Comparison of ENCODE assay signal across 9 cellular contexts in genomic region chr19:49767967-49768581, GRCh38. TPM values are rescaled to one million over a fixed set of nuclear protein-coding genes. Genes with fewer than 3 reads are reported as not detected.
DNase-seq lines count a peak whose midpoint lies in the region; ATAC-seq, FAIRE-seq and TF ChIP-seq lines count a peak whose summit lies in the region.
"Had no signal": no experiment of that assay in that cellular context is flagged by ENCODE, and none has a peak within 500 bp of the region (broad histone marks: within the 10 kb centered on the region; RNA-seq: fewer than 3 reads in every experiment).

No MANE protein-coding gene starts in this region.

- H3K4me1 ChIP-seq in NT2/D1 (ENCODE audit: insufficient read depth, insufficient read length) (peaks cover 15% of the 10 kb centered on the region), H1 (replicated peaks in 1 of 4; ENCODE audit: control insufficient read depth in 3 of 4, insufficient read depth in 4 of 4, low read length in 3 of 4) (peaks cover 0 to 7% (median 2%) of the 10 kb centered on the region in 4 experiments; a peak in 4 of 7 replicates)

- peaks cover 14% of the 10 kb centered on the region for H3K36me3 Mint-ChIP-seq in nephron (ENCODE audit: low read depth)

- H3K79me2 ChIP-seq in H1 (ENCODE audit: control insufficient read depth in 1 of 2, insufficient read depth in 2 of 2, low read length in 2 of 2), result peaks cover 0 to 24% of the 10 kb centered on the region in 2 experiments; a peak in 2 of 4 replicates

- H2BK15ac ChIP-seq in H1 (ENCODE audit: low read length), result no peak overlapping the region

- H3K23me2 ChIP-seq in H1 (ENCODE audit: low read depth, low read length), result peaks cover 11% of the 10 kb centered on the region

- TF ChIP-seq CTCF in C4-2B (conservative IDR thresholded peaks at IDR 0.05) (no peak), H1 (IDR thresholded peaks at IDR 0.05; ENCODE audit: control extremely low read depth in 1 of 3, insufficient read depth in 1 of 3, low read depth in 1 of 3, low read length in 3 of 3) (no peak), nephron (IDR thresholded peaks at IDR 0.05; ENCODE audit: unreplicated experiment in 3 of 3) (no peak)

- H3K14ac ChIP-seq in H1 (ENCODE audit: insufficient read length), result no peak overlapping the region

- H3K36me3 ChIP-seq in NT2/D1 (ENCODE audit: insufficient read depth, insufficient read length, low read length) (peaks cover 27% of the 10 kb centered on the region), H1 (ENCODE audit: control insufficient read depth in 2 of 4, insufficient read depth in 4 of 4, low read length in 3 of 4) (no peaks in the 10 kb centered on the region; a peak in 1 of 8 replicates)

- no peak for DNase-seq in NT2/D1 (ENCODE audit: low read depth, low spot score)
- DNase-seq in H1 (ENCODE audit: low read depth in 1 of 2, low spot score in 2 of 2), result no peak
- no peak for DNase-seq in NCI-H2081 (lab: John Stamatoyannopoulos, UW)
- no peak for DNase-seq in NCI-H1694 (lab: John Stamatoyannopoulos, UW)
- DNase-seq: NCI-H146 had no signal

- ATAC-seq in GM21367 (IDR thresholded peaks at IDR 0.05; ENCODE audit: unreplicated experiment) (no peak), GM18873 (IDR thresholded peaks at IDR 0.05; ENCODE audit: low FRiP score, unreplicated experiment) (no peak)

- H2BK12ac ChIP-seq in H1 (ENCODE audit: low read depth, low read length), result no peak overlapping the region

- no peak for FAIRE-seq in H1 (lab: Jason Lieb, UNC)

- H3K56ac ChIP-seq in H1 (replicated peaks; ENCODE audit: insufficient read length, low read depth, low read length), result no peak overlapping the region

- H3K27ac ChIP-seq in C4-2B (peak overlapping the region; percentile 75), H1 (ENCODE audit: low read depth, low read length) (no peak overlapping the region)

- TF ChIP-seq EP300 in H1 (IDR thresholded peaks at IDR 0.05; ENCODE audit: borderline replicate concordance in 1 of 2, low read depth in 2 of 2, low read length in 2 of 2), result no peak

- H3K4me3 Mint-ChIP-seq in nephron, result peak overlapping the region; percentile 92 to 94 (median 93)

- POLR2A ChIA-PET in H1 (lab: Charles Lee; ENCODE audit: partially characterized antibody), result interaction anchor here (1.0 to 3.8 kb wide), 7 partner anchors 9 to 89 kb away, joined by 3 to 15 read pairs (median 4); partner anchors contain the start of genes CPT1C and FUZ

- H3K9ac ChIP-seq in NT2/D1 (ENCODE audit: insufficient read length, low read depth) (peak overlapping the region; percentile 66), H1 (replicated peaks in 1 of 4; ENCODE audit: extremely low read depth in 1 of 4, low read depth in 3 of 4, low read length in 3 of 4) (no peak overlapping the region; a peak in 3 of 7 replicates)

- no peak overlapping the region for H2AFZ ChIP-seq in H1 (ENCODE audit: low read length)

- no peak overlapping the region for H2BK120ac ChIP-seq in H1 (replicated peaks; ENCODE audit: low read depth, low read length)

- H3K4me1 Mint-ChIP-seq in nephron, result peaks cover 44% of the 10 kb centered on the region

- no peak for TF ChIP-seq RAD21 in H1 (IDR thresholded peaks at IDR 0.05 in 1 of 2, conservative IDR thresholded peaks at IDR 0.05 in 1 of 2; ENCODE audit: low read depth in 2 of 2, low read length in 2 of 2)

- H3K18ac ChIP-seq in H1 (ENCODE audit: extremely low read depth, low read length), result no peak overlapping the region

- H4K5ac ChIP-seq in H1 (ENCODE audit: insufficient read length, low read depth, low read length), result no peak overlapping the region

- H3K9me3 Mint-ChIP-seq in nephron, result no peaks in the 10 kb centered on the region

- peak overlapping the region; percentile 82 to 94 for H3K4me2 ChIP-seq in H1 (ENCODE audit: insufficient read depth in 1 of 2, low read depth in 2 of 2, low read length in 2 of 2)

- CTCF ChIA-PET in H1 (lab: Charles Lee; ENCODE audit: partially characterized antibody), result interaction anchor here (1.0 to 1.8 kb wide), 5 partner anchors 9 to 51 kb away, joined by 3 to 6 read pairs (median 4); no protein-coding TSS in a partner anchor

- H3K27me3 Mint-ChIP-seq in nephron (ENCODE audit: low read depth), result no peaks in the 10 kb centered on the region

- H3K79me1 ChIP-seq in H1 (ENCODE audit: low read depth, low read length), result peaks cover 21% of the 10 kb centered on the region

- no peak overlapping the region for H3K4ac ChIP-seq in H1 (replicated peaks; ENCODE audit: insufficient read length, low read depth, low read length)

- peak overlapping the region; percentile 71 for H3K4me3 ChIP-seq in NT2/D1 (ENCODE audit: insufficient read length, low read depth)
- H3K4me3 ChIP-seq in H1 (ENCODE audit: extremely low read depth in 1 of 4, insufficient read depth in 2 of 4, low read depth in 3 of 4, low read length in 4 of 4), result peak overlapping the region; percentile 42 to 100 (median 85); a peak in 7 of 8 replicates

- no peak for TF ChIP-seq POLR2A in H1 (IDR thresholded peaks at IDR 0.05; ENCODE audit: control extremely low read depth in 1 of 2, low read depth in 2 of 2, low read length in 2 of 2)

- no peak overlapping the region for H2BK20ac ChIP-seq in H1 (ENCODE audit: low read length)

- peak overlapping the region; percentile 37 to 79 (median 73) for H3K27ac Mint-ChIP-seq in nephron

- 86% methylated on average over 12 of the region's 12 CpGs; no CpG with 5 or more reads in 1 of the 2 experiments for WGBS in H1 (ENCODE audit: extremely low coverage in 1 of 2, insufficient coverage in 1 of 2, insufficient read length in 1 of 2, insufficient replicate concordance in 2 of 2, low coverage in 1 of 2, low lambda C conversion rate in 2 of 2, missing lambda C conversion rate in 1 of 2), 2 experiments

- H2BK5ac ChIP-seq in H1 (ENCODE audit: low read depth, low read length), result no peak overlapping the region

- no peaks in the 10 kb centered on the region for H3K9me3 ChIP-seq in NT2/D1 (ENCODE audit: insufficient read depth, low read length)
- no peaks in the 10 kb centered on the region for H3K9me3 ChIP-seq in H1 (ENCODE audit: insufficient read depth in 2 of 2, low read depth in 1 of 2, low read length in 1 of 2)

- H2AK5ac ChIP-seq in H1 (ENCODE audit: low read depth, low read length), result no peak overlapping the region

- H4K8ac ChIP-seq in H1 (ENCODE audit: extremely low read depth, insufficient read depth, low read length), result no peak overlapping the region

- H3K27me3 ChIP-seq in NT2/D1 (ENCODE audit: insufficient read depth, insufficient read length) (no peaks in the 10 kb centered on the region), H1 (replicated peaks in 1 of 4; ENCODE audit: control insufficient read depth in 3 of 4, extremely low read depth in 1 of 4, insufficient read depth in 3 of 4, low read length in 3 of 4) (no peaks in the 10 kb centered on the region)

- H3K23ac ChIP-seq in H1 (ENCODE audit: insufficient read length), result no peak overlapping the region

- peaks cover 0 to 4% of the 10 kb centered on the region in 2 experiments for H4K20me1 ChIP-seq in H1 (replicated peaks in 1 of 2; ENCODE audit: control insufficient read depth in 1 of 2, insufficient read depth in 2 of 2, low read length in 2 of 2)

- H4K91ac ChIP-seq in H1 (replicated peaks; ENCODE audit: insufficient read length, low read length), result no peak overlapping the region

TF ChIP-seq in H1, 55 proteins besides CTCF, POLR2A, EP300 and RAD21 (continues in another document):
- TF ChIP-seq HDAC6 (IDR thresholded peaks at IDR 0.05; ENCODE audit: low read depth, low read length), result no peak
- TF ChIP-seq CHD2 (IDR thresholded peaks at IDR 0.05; ENCODE audit: low read length), result no peak

RNA-seq across cellular contexts. Expression of gene AP2A1, which starts 1.3 kb away (rescaled TPM):
- 105 and 109 TPM in 2 replicates for total RNA-seq in H1 (2021; fragmentation: NEBNext Ultra II Directional; extraction: Animal tissue kit (Norgen Biotek cat#: 25700))
- polyA plus RNA-seq in H1 (2011; rRNA removed), result 106 and 157 TPM in 2 replicates
- 101 TPM for polyA plus RNA-seq in H1 (2011; cell fraction: cytosol; rRNA removed)
- 148 TPM for polyA plus RNA-seq in H1 (2011; cell fraction: nucleus; rRNA removed)
- 64.9 to 109 TPM (median 104 TPM) in 4 replicates for polyA plus RNA-seq in H1 (2012, experiment 1 of 2)
- 114 TPM for polyA plus RNA-seq in H1 (2012, experiment 2 of 2)
- 58.6 TPM for polyA plus RNA-seq in H1 (2013, experiment 1 of 2)
- polyA plus RNA-seq in H1 (2013, experiment 2 of 2), result 55.8 TPM
- polyA minus RNA-seq in H1 (2011; rRNA and poly(A)+ RNA removed), result 103 and 108 TPM in 2 replicates
- 101 TPM for polyA minus RNA-seq in H1 (2011; cell fraction: cytosol; rRNA and poly(A)+ RNA removed)
- 76.4 TPM for polyA minus RNA-seq in H1 (2011; cell fraction: nucleus; rRNA and poly(A)+ RNA removed)

RNA-seq across cellular contexts. Expression of gene TSKS, which starts 5.0 kb away (rescaled TPM):
- not detected in 2 replicates for total RNA-seq in H1 (2021; fragmentation: NEBNext Ultra II Directional; extraction: Animal tissue kit (Norgen Biotek cat#: 25700))
- 0.21 and 0.24 TPM in 2 replicates for polyA plus RNA-seq in H1 (2011; rRNA removed)
- polyA plus RNA-seq in H1 (2011; cell fraction: cytosol; rRNA removed), result 0.39 TPM
- 0.17 TPM for polyA plus RNA-seq in H1 (2011; cell fraction: nucleus; rRNA removed)
- polyA plus RNA-seq in H1 (2012, experiment 1 of 2), result 0.23 to 0.47 TPM (median 0.25 TPM) in 3 of 4 replicates, not detected in the other
- not detected for polyA plus RNA-seq in H1 (2012, experiment 2 of 2)
- polyA plus RNA-seq in H1 (2013, experiment 1 of 2), result 0.36 TPM
- polyA plus RNA-seq in H1 (2013, experiment 2 of 2), result 0.20 TPM
- polyA minus RNA-seq in H1 (2011; rRNA and poly(A)+ RNA removed), result 0.12 TPM in 1 of 2 replicates, not detected in the other
- polyA minus RNA-seq in H1 (2011; cell fraction: cytosol; rRNA and poly(A)+ RNA removed), result not detected
- not detected for polyA minus RNA-seq in H1 (2011; cell fraction: nucleus; rRNA and poly(A)+ RNA removed)

RNA-seq across cellular contexts. Expression of gene FUZ, which starts 45.0 kb away (rescaled TPM):
- 33.9 and 34.1 TPM in 2 replicates for total RNA-seq in H1 (2021; fragmentation: NEBNext Ultra II Directional; extraction: Animal tissue kit (Norgen Biotek cat#: 25700))
- 28.4 and 43.8 TPM in 2 replicates for polyA plus RNA-seq in H1 (2011; rRNA removed)
- polyA plus RNA-seq in H1 (2011; cell fraction: cytosol; rRNA removed), result 43.8 TPM
- polyA plus RNA-seq in H1 (2011; cell fraction: nucleus; rRNA removed), result 52.1 TPM
- 32.0 to 45.8 TPM (median 39.3 TPM) in 4 replicates for polyA plus RNA-seq in H1 (2012, experiment 1 of 2)
- 54.2 TPM for polyA plus RNA-seq in H1 (2012, experiment 2 of 2)
- 17.6 TPM for polyA plus RNA-seq in H1 (2013, experiment 1 of 2)
- polyA plus RNA-seq in H1 (2013, experiment 2 of 2), result 17.2 TPM
- 13.3 and 17.7 TPM in 2 replicates for polyA minus RNA-seq in H1 (2011; rRNA and poly(A)+ RNA removed)
- 18.9 TPM for polyA minus RNA-seq in H1 (2011; cell fraction: cytosol; rRNA and poly(A)+ RNA removed)
- 19.4 TPM for polyA minus RNA-seq in H1 (2011; cell fraction: nucleus; rRNA and poly(A)+ RNA removed)

RNA-seq across cellular contexts. Expression of gene MED25, which starts 50.0 kb away (rescaled TPM):
- 71.4 and 73.9 TPM in 2 replicates for total RNA-seq in H1 (2021; fragmentation: NEBNext Ultra II Directional; extraction: Animal tissue kit (Norgen Biotek cat#: 25700))
- 21.6 and 40.4 TPM in 2 replicates for polyA plus RNA-seq in H1 (2011; rRNA removed)
- 21.8 TPM for polyA plus RNA-seq in H1 (2011; cell fraction: cytosol; rRNA removed)
- 81.4 TPM for polyA plus RNA-seq in H1 (2011; cell fraction: nucleus; rRNA removed)
- 52.6 to 80.3 TPM (median 65.6 TPM) in 4 replicates for polyA plus RNA-seq in H1 (2012, experiment 1 of 2)
- 50.2 TPM for polyA plus RNA-seq in H1 (2012, experiment 2 of 2)
- polyA plus RNA-seq in H1 (2013, experiment 1 of 2), result 42.3 TPM
- 40.4 TPM for polyA plus RNA-seq in H1 (2013, experiment 2 of 2)
- polyA minus RNA-seq in H1 (2011; rRNA and poly(A)+ RNA removed), result 28.0 and 50.4 TPM in 2 replicates
- polyA minus RNA-seq in H1 (2011; cell fraction: cytosol; rRNA and poly(A)+ RNA removed), result 34.3 TPM
- polyA minus RNA-seq in H1 (2011; cell fraction: nucleus; rRNA and poly(A)+ RNA removed), result 41.3 TPM
